ENCODE assay signal across 8 cellular contexts in the genomic region with DNA sequence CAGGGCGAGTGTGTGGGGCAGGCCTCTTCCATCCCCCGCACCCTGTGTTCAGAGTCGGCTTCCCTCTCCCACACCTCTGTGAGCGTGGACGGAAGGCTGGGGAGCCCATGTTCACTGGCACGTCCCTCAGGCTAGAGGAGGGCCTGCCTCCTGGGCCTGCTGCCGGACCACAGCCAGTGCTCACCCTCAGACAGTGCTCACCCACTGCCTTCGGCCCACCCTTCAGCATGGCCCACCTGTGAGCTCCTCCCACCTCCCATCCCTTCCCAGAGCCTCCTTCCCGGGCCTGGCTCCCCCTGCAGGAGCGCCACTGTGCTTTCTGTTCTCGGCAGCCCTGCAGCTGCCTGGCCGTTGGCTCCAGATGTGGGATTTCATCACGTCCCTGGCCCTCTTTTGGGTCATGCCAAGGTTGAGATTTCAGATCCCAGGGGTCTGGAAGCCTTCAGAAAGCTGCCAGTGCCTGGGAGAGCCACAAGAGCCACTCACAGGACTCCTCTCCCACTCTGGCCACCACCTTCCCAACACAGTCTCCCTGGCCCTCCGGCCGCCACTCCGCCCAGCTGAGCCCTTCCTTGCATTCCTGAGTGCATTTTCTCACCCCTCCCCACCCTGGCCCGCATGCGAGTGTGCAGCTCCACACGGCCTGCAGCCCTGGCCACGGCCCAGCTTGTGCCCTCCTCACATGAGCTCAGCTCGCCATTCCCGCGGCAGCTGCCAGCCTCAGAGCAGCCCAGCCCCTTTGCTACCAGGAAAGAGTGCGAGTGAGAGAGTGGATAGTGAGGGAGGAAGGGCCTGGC. TPM values are rescaled to one million over a fixed set of nuclear protein-coding genes. Genes with fewer than 3 reads are reported as not detected.
DNase-seq lines count a peak whose midpoint lies in the region; ATAC-seq, FAIRE-seq and TF ChIP-seq lines count a peak whose summit lies in the region.

No MANE protein-coding gene starts in this region.

- CTCF ChIA-PET in mammary epithelial cell (lab: Charles Lee; ENCODE audit: low non-redundant PET) = interaction anchor here (0.6 to 1.1 kb wide), 3 partner anchors 64 to 82 kb away, joined by 3 read pairs; no protein-coding TSS in a partner anchor

- H3K36me3 ChIP-seq in mammary epithelial cell (ENCODE audit: insufficient read depth, low read length) (peaks cover 56% of the 10 kb centered on the region), kidney (ENCODE audit: control insufficient read depth in 1 of 2, insufficient read depth in 2 of 2, low read length in 2 of 2) (peaks cover 45 to 73% of the 10 kb centered on the region in 2 donors), stomach smooth muscle (ENCODE audit: control insufficient read depth in 2 of 2, insufficient read depth in 2 of 2, low read length in 2 of 2) (peaks cover 56 to 75% of the 10 kb centered on the region in 2 donors)

- no TSS peak for BruUV-seq in mammary epithelial cell (replicated peaks; lab: Mats Ljungman, UMichigan)

- H3K9me3 ChIP-seq in mammary epithelial cell (replicated peaks; ENCODE audit: insufficient read depth, low read length) (no peaks in the 10 kb centered on the region), kidney (ENCODE audit: control insufficient read depth in 1 of 2, low read length in 2 of 2) (no peaks in the 10 kb centered on the region), stomach smooth muscle (ENCODE audit: control insufficient read depth in 2 of 2, low read length in 2 of 2) (no peaks in the 10 kb centered on the region)

- H4K20me1 ChIP-seq in mammary epithelial cell (ENCODE audit: insufficient read depth, low read length) = no peaks in the 10 kb centered on the region

- in situ Hi-C loops in mammary epithelial cell (cut with MboI; ENCODE audit: low sequenced_read_pairs in 2 of 2) = loop anchor here in 1 of 2 donors (10.0 kb wide), 1 partner anchor 174 kb away; no protein-coding TSS in a partner anchor

- H2AFZ ChIP-seq in mammary epithelial cell (ENCODE audit: low read depth, low read length) = no peak overlapping the region

- ATAC-seq in HG03280 (IDR thresholded peaks at IDR 0.05; ENCODE audit: unreplicated experiment) = no peak
- ATAC-seq in HG02759 (IDR thresholded peaks at IDR 0.05; ENCODE audit: unreplicated experiment) = no peak
- no peak for ATAC-seq in stimulated activated naive CD8-positive, alpha-beta T cell treated with anti-CD3 and anti-CD28 coated beads, Interleukin-15, Interleukin-2, amounts not matched to agents 100 U/mL and 50 U/mL, for 24 hours

- H3K27ac ChIP-seq in mammary epithelial cell (ENCODE audit: insufficient read depth, low read depth, low read length) (peak overlapping the region; percentile 86), kidney (ENCODE audit: low read depth in 2 of 2, low read length in 2 of 2) (peak overlapping the region; percentile 67 to 83), stomach smooth muscle (ENCODE audit: low read length) (peak overlapping the region; percentile 55)

- FAIRE-seq in kidney (lab: Jason Lieb, UNC) = no peak

- intact Hi-C loops in mammary epithelial cell (cut with micrococcal nuclease) = loop anchor here (1.0 to 5.0 kb wide), 5 partner anchors 8 to 213 kb away; a partner anchor contains a TSS
- intact Hi-C loops in kidney (cut with DNase I) = no loop called here

- no peak overlapping the region for H3K4me3 ChIP-seq in mammary epithelial cell (replicated peaks in 1 of 3; ENCODE audit: insufficient read depth in 1 of 3, low read depth in 2 of 3, low read length in 3 of 3)
- H3K4me3 ChIP-seq in kidney (ENCODE audit: low read length in 2 of 2) = no peak overlapping the region
- H3K4me3 ChIP-seq in stomach smooth muscle (ENCODE audit: low read length in 2 of 2) = no peak overlapping the region

- H3K27me3 ChIP-seq in mammary epithelial cell (ENCODE audit: insufficient read depth, low read length) = no peaks in the 10 kb centered on the region
- no peaks in the 10 kb centered on the region for H3K27me3 ChIP-seq in stomach smooth muscle (ENCODE audit: control insufficient read depth in 1 of 2, insufficient read depth in 2 of 2, low read length in 2 of 2)

- TF ChIP-seq CTCF in mammary epithelial cell (conservative IDR thresholded peaks at IDR 0.05 in 1 of 2, IDR thresholded peaks at IDR 0.05 in 1 of 2; ENCODE audit: extremely low read depth in 1 of 2, insufficient read depth in 1 of 2, low read depth in 1 of 2, low read length in 2 of 2) (peak; percentile 27 to 61), kidney (IDR thresholded peaks at IDR 0.05; ENCODE audit: borderline replicate concordance, extremely low read depth, insufficient read depth) (peak; percentile 5)

- H3K4me1 ChIP-seq in mammary epithelial cell (ENCODE audit: insufficient read depth, low read length) (peaks cover 43% of the 10 kb centered on the region), kidney (ENCODE audit: control insufficient read depth in 1 of 2, insufficient read depth in 1 of 2, low read depth in 1 of 2, low read length in 2 of 2) (peaks cover 4 to 37% of the 10 kb centered on the region in 2 donors), stomach smooth muscle (ENCODE audit: control insufficient read depth, insufficient read depth, low read length) (peaks cover 57% of the 10 kb centered on the region)

- H3K79me2 ChIP-seq in mammary epithelial cell (ENCODE audit: insufficient read depth, low read length) = peaks cover 75% of the 10 kb centered on the region

- peak overlapping the region; percentile 53 for H3K4me2 ChIP-seq in mammary epithelial cell (ENCODE audit: insufficient read depth, low read depth, low read length)

- DNase-seq in HT1080 (ENCODE audit: low read depth) (peak; percentile 28), mammary epithelial cell (peak; percentile 68), kidney (peak; percentile 90)
- DNase-seq in effector CD8-positive, alpha-beta T cell (lab: John Stamatoyannopoulos, UW) = no peak
- no peak for DNase-seq in stimulated activated naive CD8-positive, alpha-beta T cell treated with anti-CD3 and anti-CD28 coated beads, Interleukin-15, Interleukin-2, amounts not matched to agents 100 U/mL and 50 U/mL, for 24 hours

- H3K9ac ChIP-seq in mammary epithelial cell (ENCODE audit: insufficient read depth, low read length) (peak overlapping the region; percentile 41), kidney (ENCODE audit: low read length in 2 of 2) (no peak overlapping the region), stomach smooth muscle (ENCODE audit: low read length in 2 of 2) (no peak overlapping the region)

- WGBS in mammary epithelial cell (ENCODE audit: low coverage, missing lambda C conversion rate) = 35% methylated on average over 22 of the region's 24 CpGs

- dilution Hi-C loops in mammary epithelial cell (cut with HindIII; ENCODE audit: low sequenced_read_pairs) = no loop called here

RNA-seq across cellular contexts. Expression of a gene that starts 25.3 kb away (rescaled TPM):
- 0.10 and 0.14 TPM in 2 replicates for total RNA-seq in HT1080 (2014; rRNA removed; shearing (Covaris generic))
- 0.43 and 0.80 TPM in 2 replicates for polyA plus RNA-seq in HT1080 (2015; cell fraction: cytosol; rRNA removed)
- 0.88 and 0.91 TPM in 2 replicates for polyA plus RNA-seq in HT1080 (2015; cell fraction: nucleus; rRNA removed)
- total RNA-seq in mammary epithelial cell (1 to 10 TPM in 1 of 2 donors, under 1 TPM in 1; 0.49 to 1.0 TPM), kidney (31.1 TPM)
- polyA plus RNA-seq in mammary epithelial cell (4.6 TPM), kidney (ENCODE audit: insufficient read depth, low read depth, low replicate concordance) (27.1 TPM)
- not detected for polyA minus RNA-seq in mammary epithelial cell

RNA-seq across cellular contexts. Expression of a gene that starts 54.4 kb away (rescaled TPM):
- not detected in 2 replicates for total RNA-seq in HT1080 (2014; rRNA removed; shearing (Covaris generic))
- not detected in 2 replicates for polyA plus RNA-seq in HT1080 (2015; cell fraction: cytosol; rRNA removed)
- not detected in 2 replicates for polyA plus RNA-seq in HT1080 (2015; cell fraction: nucleus; rRNA removed)
- total RNA-seq in mammary epithelial cell (1 to 10 TPM in 1 of 2 donors, not detected in 1; 6.3 TPM), kidney (1.3 TPM)
- polyA plus RNA-seq in mammary epithelial cell (50.4 TPM), kidney (ENCODE audit: insufficient read depth, low read depth, low replicate concordance) (not detected)
- 16.3 TPM for polyA minus RNA-seq in mammary epithelial cell

Comparison
In these comparisons a context has a peak if more than half of its experiments do, and no peak if none do; other contexts are left out.
1. DNase-seq: peak in HT1080 (single experiment), mammary epithelial cell (single experiment) and kidney (single experiment); none in effector CD8-positive, alpha-beta T cell (single experiment) and stimulated activated naive CD8-positive, alpha-beta T cell treated with anti-CD3 and anti-CD28 coated beads, Interleukin-15, Interleukin-2, amounts not matched to agents 100 U/mL and 50 U/mL, for 24 hours (single experiment).
2. RNA of a gene that starts 25.3 kb away (total RNA-seq): 31.1 TPM in kidney (single experiment); 0.49 to 1.0 TPM in mammary epithelial cell and 0.10 to 0.14 TPM in HT1080; every median in the first group is over 10 times any median in the second.
3. Peak in every context shown above with its lines, with median percentiles within 50 percentile points of each other: H3K27ac ChIP-seq.